In the genomic region with DNA sequence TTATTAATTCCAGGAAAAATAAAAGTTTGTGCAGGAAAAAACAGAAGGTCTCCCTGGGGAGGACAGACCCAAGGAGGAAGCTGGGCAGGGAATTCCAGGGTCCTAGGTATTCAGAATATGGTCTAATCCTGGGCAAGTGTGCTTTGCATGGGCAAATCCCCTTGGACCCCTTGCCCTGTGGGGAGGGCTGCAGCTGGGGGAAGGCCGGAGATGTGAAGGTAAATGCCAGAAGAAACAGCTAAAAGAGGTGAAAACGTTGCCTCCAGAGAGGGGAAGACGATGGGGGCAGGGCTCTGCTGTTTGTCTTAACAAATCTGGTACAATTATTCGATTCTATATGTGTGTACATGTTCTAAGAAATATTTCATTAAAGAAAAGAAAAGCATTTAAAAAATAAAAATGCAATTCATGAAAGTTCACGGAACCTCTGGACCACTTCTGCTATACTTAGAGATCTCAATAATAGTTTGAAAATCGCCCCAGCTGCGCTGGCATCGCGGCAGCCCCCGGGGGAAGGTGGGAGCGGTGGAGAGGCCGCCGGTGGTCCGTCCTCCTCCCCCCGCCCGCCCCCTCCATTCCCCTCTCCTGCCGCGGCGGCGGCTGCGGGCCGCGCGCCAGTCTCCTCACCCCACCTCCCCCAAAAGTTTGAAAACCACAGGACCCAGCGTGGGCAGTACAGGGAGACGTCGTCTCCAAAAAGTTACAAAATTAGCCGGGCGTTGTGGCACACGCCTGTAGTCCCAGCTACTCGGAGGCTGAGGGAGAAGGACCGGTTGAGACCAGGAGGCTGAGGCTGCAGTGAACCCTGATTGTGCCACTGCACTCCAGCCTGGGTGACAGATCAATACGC, we compare ENCODE assay signal across 8 cellular contexts. TPM values are rescaled to one million over a fixed set of nuclear protein-coding genes. Genes with fewer than 3 reads are reported as not detected.
DNase-seq lines count a peak whose midpoint lies in the region; ATAC-seq, FAIRE-seq and TF ChIP-seq lines count a peak whose summit lies in the region.

No MANE protein-coding gene starts in this region.

- H3K27me3 ChIP-seq in H1 (replicated peaks in 1 of 4; ENCODE audit: control insufficient read depth in 3 of 4, extremely low read depth in 1 of 4, insufficient read depth in 3 of 4, low read length in 3 of 4) (no peaks in the 10 kb centered on the region), osteoblast (ENCODE audit: insufficient read depth, low read length) (peaks cover 11% of the 10 kb centered on the region)

- H3K9me3 ChIP-seq in H1 (ENCODE audit: insufficient read depth in 2 of 2, low read depth in 1 of 2, low read length in 1 of 2) (no peaks in the 10 kb centered on the region), osteoblast (ENCODE audit: low read depth, low read length) (no peaks in the 10 kb centered on the region)

- no peak overlapping the region for H4K91ac ChIP-seq in H1 (replicated peaks; ENCODE audit: insufficient read length, low read length)

- no peak for TF ChIP-seq EP300 in H1 (IDR thresholded peaks at IDR 0.05; ENCODE audit: borderline replicate concordance in 1 of 2, low read depth in 2 of 2, low read length in 2 of 2)

- H3K79me2 ChIP-seq in H1 (ENCODE audit: control insufficient read depth in 1 of 2, insufficient read depth in 2 of 2, low read length in 2 of 2) (no peaks in the 10 kb centered on the region), osteoblast (ENCODE audit: insufficient read depth, low read length) (no peaks in the 10 kb centered on the region)

- H3K4me1 ChIP-seq in H1 (replicated peaks in 1 of 4; ENCODE audit: control insufficient read depth in 3 of 4, insufficient read depth in 4 of 4, low read length in 3 of 4) (peaks cover 0 to 7% (median 3%) of the 10 kb centered on the region in 4 experiments; a peak in 6 of 7 replicates), osteoblast (ENCODE audit: insufficient read depth, low read length) (peaks cover 25% of the 10 kb centered on the region)

- H2BK15ac ChIP-seq in H1 (ENCODE audit: low read length), result no peak overlapping the region

- H2AFZ ChIP-seq in H1 (ENCODE audit: low read length), result no peak overlapping the region
- peak overlapping the region; percentile 76 for H2AFZ ChIP-seq in osteoblast (ENCODE audit: low read length)

- H3K23me2 ChIP-seq in H1 (ENCODE audit: low read depth, low read length), result peaks cover 15% of the 10 kb centered on the region; the same call in 1 of the 2 replicates

- peak overlapping the region; percentile 31; the same call in 1 of the 2 replicates for H4K8ac ChIP-seq in H1 (ENCODE audit: extremely low read depth, insufficient read depth, low read length)

- H3K36me3 ChIP-seq in H1 (ENCODE audit: control insufficient read depth in 2 of 4, insufficient read depth in 4 of 4, low read length in 3 of 4) (no peaks in the 10 kb centered on the region), osteoblast (ENCODE audit: insufficient read depth, low read length) (no peaks in the 10 kb centered on the region)

- no peak overlapping the region for H3K14ac ChIP-seq in H1 (ENCODE audit: insufficient read length)

- TF ChIP-seq CTCF in GM12864 (IDR thresholded peaks at IDR 0.05; ENCODE audit: low read depth, low read length, missing control alignments), result no peak
- TF ChIP-seq CTCF in H1 (IDR thresholded peaks at IDR 0.05; ENCODE audit: control extremely low read depth in 1 of 3, insufficient read depth in 1 of 3, low read depth in 1 of 3, low read length in 3 of 3), result no peak
- no peak for TF ChIP-seq CTCF in osteoblast (IDR thresholded peaks at IDR 0.05; ENCODE audit: extremely low read depth, low read depth, low read length)

- CTCF ChIA-PET in H1 (lab: Charles Lee; ENCODE audit: partially characterized antibody), result interaction anchor here (0.5 to 4.3 kb wide), 8 partner anchors 10 to 467 kb away, joined by 3 to 15 read pairs (median 4); no protein-coding TSS in a partner anchor

- H3K18ac ChIP-seq in H1 (ENCODE audit: extremely low read depth, low read length), result no peak overlapping the region

- no peaks in the 10 kb centered on the region for H4K20me1 ChIP-seq in H1 (replicated peaks in 1 of 2; ENCODE audit: control insufficient read depth in 1 of 2, insufficient read depth in 2 of 2, low read length in 2 of 2)
- H4K20me1 ChIP-seq in osteoblast (ENCODE audit: insufficient read depth, low read length), result peaks cover 11% of the 10 kb centered on the region

- no peak overlapping the region for H3K56ac ChIP-seq in H1 (replicated peaks; ENCODE audit: insufficient read length, low read depth, low read length)

- DNase-seq in GM12864 (ENCODE audit: low read depth), result no peak
- DNase-seq in NAMALWA (ENCODE audit: low spot score), result peak; percentile 26
- DNase-seq in H1 (ENCODE audit: low read depth in 1 of 2, low spot score in 2 of 2), result no peak
- no peak for DNase-seq in osteoblast (ENCODE audit: insufficient read length, low spot score, missing footprints)
- DNase-seq in anterior cingulate cortex (lab: John Stamatoyannopoulos, UW), result no peak
- DNase-seq in stimulated activated naive CD4-positive, alpha-beta T cell treated with Interleukin-2 at 50 U/mL for 16 hours (lab: John Stamatoyannopoulos, UW), result no peak
- no peak for DNase-seq in D341Med (ENCODE audit: low spot score)

- H3K4me3 ChIP-seq in GM12864 (ENCODE audit: low read depth, low read length) (peak overlapping the region; percentile 49), H1 (ENCODE audit: extremely low read depth in 1 of 4, insufficient read depth in 2 of 4, low read depth in 3 of 4, low read length in 4 of 4) (peak overlapping the region; percentile 47 to 73 (median 66); a peak in 7 of 8 replicates), osteoblast (ENCODE audit: insufficient read depth, low read length) (peak overlapping the region; percentile 78)

- H3K4me2 ChIP-seq in H1 (ENCODE audit: insufficient read depth in 1 of 2, low read depth in 2 of 2, low read length in 2 of 2) (peak overlapping the region; percentile 78 to 99), osteoblast (ENCODE audit: insufficient read depth, low read length) (peak overlapping the region; percentile 90)

- H2BK20ac ChIP-seq in H1 (ENCODE audit: low read length), result no peak overlapping the region

- no peaks in the 10 kb centered on the region for H3K79me1 ChIP-seq in H1 (ENCODE audit: low read depth, low read length)

- H3K9ac ChIP-seq in H1 (replicated peaks in 1 of 4; ENCODE audit: extremely low read depth in 1 of 4, low read depth in 3 of 4, low read length in 3 of 4), result no peak overlapping the region

- no peak overlapping the region for H3K23ac ChIP-seq in H1 (ENCODE audit: insufficient read length)

- H2AK5ac ChIP-seq in H1 (ENCODE audit: low read depth, low read length), result no peak overlapping the region

- H2BK120ac ChIP-seq in H1 (replicated peaks; ENCODE audit: low read depth, low read length), result no peak overlapping the region

- H3K27ac ChIP-seq in H1 (ENCODE audit: low read depth, low read length) (no peak overlapping the region), osteoblast (ENCODE audit: low read depth, low read length) (peak overlapping the region; percentile 51)

- no peak for TF ChIP-seq RAD21 in H1 (IDR thresholded peaks at IDR 0.05 in 1 of 2, conservative IDR thresholded peaks at IDR 0.05 in 1 of 2; ENCODE audit: low read depth in 2 of 2, low read length in 2 of 2)

- POLR2A ChIA-PET in H1 (lab: Charles Lee; ENCODE audit: partially characterized antibody), result interaction anchor here (0.7 to 2.8 kb wide), 10 partner anchors 10 to 356 kb away, joined by 3 to 10 read pairs (median 4); partner anchors contain the start of genes NCKAP5L, TMBIM6 and TUBA1C

- no peak overlapping the region for H4K5ac ChIP-seq in H1 (ENCODE audit: insufficient read length, low read depth, low read length)

- ATAC-seq in GM19328 (IDR thresholded peaks at IDR 0.05; ENCODE audit: unreplicated experiment), result no peak

- H2BK12ac ChIP-seq in H1 (ENCODE audit: low read depth, low read length), result no peak overlapping the region

- no peak for FAIRE-seq in H1 (lab: Jason Lieb, UNC)

- no peak for TF ChIP-seq POLR2A in H1 (IDR thresholded peaks at IDR 0.05; ENCODE audit: control extremely low read depth in 1 of 2, low read depth in 2 of 2, low read length in 2 of 2)

- no peak overlapping the region for H2BK5ac ChIP-seq in H1 (ENCODE audit: low read depth, low read length)

- H3K4ac ChIP-seq in H1 (replicated peaks; ENCODE audit: insufficient read length, low read depth, low read length), result no peak overlapping the region

- WGBS in H1 (ENCODE audit: extremely low coverage in 1 of 2, insufficient coverage in 1 of 2, insufficient read length in 1 of 2, insufficient replicate concordance in 2 of 2, low coverage in 1 of 2, low lambda C conversion rate in 2 of 2, missing lambda C conversion rate in 1 of 2), 2 experiments, result 65% methylated on average over 14 of the region's 33 CpGs; no CpG with 5 or more reads in 1 of the 2 experiments

RNA-seq across cellular contexts. Expression of gene PRPF40B, which starts 1.5 kb away (rescaled TPM):
- total RNA-seq in H1 (2021; fragmentation: NEBNext Ultra II Directional; extraction: Animal tissue kit (Norgen Biotek cat#: 25700)), result 24.4 and 26.8 TPM in 2 replicates
- 14.4 and 23.5 TPM in 2 replicates for polyA plus RNA-seq in H1 (2011; rRNA removed)
- polyA plus RNA-seq in H1 (2011; cell fraction: cytosol; rRNA removed), result 23.9 TPM
- 137 TPM for polyA plus RNA-seq in H1 (2011; cell fraction: nucleus; rRNA removed)
- polyA plus RNA-seq in H1 (2012, experiment 1 of 2), result 14.2 to 29.0 TPM (median 24.0 TPM) in 4 replicates
- 9.3 TPM for polyA plus RNA-seq in H1 (2012, experiment 2 of 2)
- polyA plus RNA-seq in H1 (2013, experiment 1 of 2), result 13.1 TPM
- 13.0 TPM for polyA plus RNA-seq in H1 (2013, experiment 2 of 2)
- polyA minus RNA-seq in H1 (2011; rRNA and poly(A)+ RNA removed), result 14.2 and 23.3 TPM in 2 replicates
- 11.0 TPM for polyA minus RNA-seq in H1 (2011; cell fraction: cytosol; rRNA and poly(A)+ RNA removed)
- polyA minus RNA-seq in H1 (2011; cell fraction: nucleus; rRNA and poly(A)+ RNA removed), result 41.9 TPM
- 11.6 and 12.4 TPM in 2 replicates for total RNA-seq in osteoblast

RNA-seq across cellular contexts. Expression of gene FAM186B, which starts 16.4 kb away (rescaled TPM):
- total RNA-seq in H1 (2021; fragmentation: NEBNext Ultra II Directional; extraction: Animal tissue kit (Norgen Biotek cat#: 25700)), result 0.21 and 0.73 TPM in 2 replicates
- 0.12 and 0.13 TPM in 2 replicates for polyA plus RNA-seq in H1 (2011; rRNA removed)
- 0.28 TPM for polyA plus RNA-seq in H1 (2011; cell fraction: cytosol; rRNA removed)
- polyA plus RNA-seq in H1 (2011; cell fraction: nucleus; rRNA removed), result 0.34 TPM
- polyA plus RNA-seq in H1 (2012, experiment 1 of 2), result 0.52 to 0.70 TPM (median 0.58 TPM) in 4 replicates
- 0.09 TPM for polyA plus RNA-seq in H1 (2012, experiment 2 of 2)
- polyA plus RNA-seq in H1 (2013, experiment 1 of 2), result 0.18 TPM
- polyA plus RNA-seq in H1 (2013, experiment 2 of 2), result 0.09 TPM
- polyA minus RNA-seq in H1 (2011; rRNA and poly(A)+ RNA removed), result 0.41 and 0.46 TPM in 2 replicates
- polyA minus RNA-seq in H1 (2011; cell fraction: cytosol; rRNA and poly(A)+ RNA removed), result not detected
- polyA minus RNA-seq in H1 (2011; cell fraction: nucleus; rRNA and poly(A)+ RNA removed), result 0.20 TPM
- total RNA-seq in osteoblast, result 0.59 and 0.72 TPM in 2 replicates

RNA-seq across cellular contexts. Expression of gene MCRS1, which starts 53.9 kb away (rescaled TPM):
- 90.3 and 92.5 TPM in 2 replicates for total RNA-seq in H1 (2021; fragmentation: NEBNext Ultra II Directional; extraction: Animal tissue kit (Norgen Biotek cat#: 25700))
- polyA plus RNA-seq in H1 (2011; rRNA removed), result 139 and 170 TPM in 2 replicates
- 135 TPM for polyA plus RNA-seq in H1 (2011; cell fraction: cytosol; rRNA removed)
- 210 TPM for polyA plus RNA-seq in H1 (2011; cell fraction: nucleus; rRNA removed)
- polyA plus RNA-seq in H1 (2012, experiment 1 of 2), result 51.5 to 92.0 TPM (median 89.3 TPM) in 4 replicates
- 112 TPM for polyA plus RNA-seq in H1 (2012, experiment 2 of 2)
- 54.6 TPM for polyA plus RNA-seq in H1 (2013, experiment 1 of 2)
- 56.7 TPM for polyA plus RNA-seq in H1 (2013, experiment 2 of 2)
- 83.5 and 103 TPM in 2 replicates for polyA minus RNA-seq in H1 (2011; rRNA and poly(A)+ RNA removed)
- polyA minus RNA-seq in H1 (2011; cell fraction: cytosol; rRNA and poly(A)+ RNA removed), result 48.8 TPM
- 55.8 TPM for polyA minus RNA-seq in H1 (2011; cell fraction: nucleus; rRNA and poly(A)+ RNA removed)
- 51.0 and 56.5 TPM in 2 replicates for total RNA-seq in osteoblast
